ENCODE assay signal across 1 cellular context in genomic region chr18:10008006-10008647, GRCh38.
TF ChIP-seq lines count a peak whose summit lies in the region.

No MANE protein-coding gene starts in this region.

TF ChIP-seq in K562, 482 proteins besides CTCF, POLR2A, EP300 and RAD21:
- TF ChIP-seq THAP12 (CRISPR knock-in tag; IDR thresholded peaks at IDR 0.05) (no peak), EHMT2 (IDR thresholded peaks at IDR 0.05) (0 out of 2 replicates have a peak, but pooled peaks have one; percentile 12), SRF (CRISPR knock-in tag; IDR thresholded peaks at IDR 0.05) (no peak)
